14 cellular contexts compared by ENCODE assay signal in the genomic region with DNA sequence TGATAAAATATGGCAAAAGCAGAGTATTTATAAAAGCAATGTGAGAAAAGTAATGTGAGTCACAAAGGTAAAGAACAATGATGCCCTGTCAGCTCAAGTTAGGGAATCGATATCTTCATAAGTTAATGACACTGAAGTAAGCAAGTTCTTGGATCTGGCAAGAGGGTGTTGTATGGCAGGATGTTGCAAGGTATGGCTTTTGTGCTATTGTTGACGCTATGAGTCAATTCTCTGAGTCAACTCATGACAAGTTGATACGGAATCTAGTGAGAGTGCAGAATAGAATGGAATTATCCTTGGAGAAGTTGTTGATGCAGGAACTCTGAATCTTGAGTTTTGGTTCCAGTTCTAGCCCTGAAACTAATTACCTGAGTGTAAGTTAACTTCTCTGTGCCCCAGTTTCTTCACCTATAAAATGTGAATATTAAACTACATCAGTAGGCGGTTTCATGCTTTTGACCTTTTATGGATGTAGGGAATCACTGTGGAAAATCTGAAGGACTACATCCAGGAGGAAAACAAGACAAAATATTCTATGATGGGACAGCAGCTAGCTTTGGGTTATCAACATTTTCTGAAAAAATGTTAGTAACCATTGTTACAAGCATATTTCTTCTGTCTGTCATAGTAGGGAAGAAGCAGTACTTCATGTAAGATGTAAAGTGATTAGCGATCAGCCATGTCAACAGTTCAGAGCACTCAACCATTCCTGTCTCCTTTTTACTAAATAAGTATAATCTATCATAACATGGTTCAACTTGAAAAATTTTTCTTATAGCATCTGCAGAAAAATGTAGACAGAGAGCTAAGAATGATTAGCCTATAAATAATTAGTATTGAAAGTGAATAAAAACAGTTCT.
DNase-seq lines count a peak whose midpoint lies in the region; ATAC-seq, FAIRE-seq and TF ChIP-seq lines count a peak whose summit lies in the region.
"Had no signal": no experiment of that assay in that cellular context is flagged by ENCODE, and none has a peak within 500 bp of the region (broad histone marks: within the 10 kb centered on the region; RNA-seq: fewer than 3 reads in every experiment).

No MANE protein-coding gene starts in this region.

- no peaks in the 10 kb centered on the region for H3K9me3 Mint-ChIP-seq in Calu3 (ENCODE audit: low read depth, unreplicated experiment)
- no peaks in the 10 kb centered on the region for H3K9me3 Mint-ChIP-seq in GM23338

- no peak overlapping the region for H2BK15ac ChIP-seq in mesendoderm (replicated peaks; ENCODE audit: low read depth)

- no peak overlapping the region for H2AFZ ChIP-seq in GM23338

- no peak overlapping the region for H3K56ac ChIP-seq in mesendoderm (ENCODE audit: low read length)

- H3K79me2 ChIP-seq in mesendoderm (ENCODE audit: control insufficient read depth, insufficient read depth, low read length) (no peaks in the 10 kb centered on the region), GM23338 (replicated peaks; ENCODE audit: insufficient read depth) (no peaks in the 10 kb centered on the region)

- H3K9ac ChIP-seq in mesendoderm (ENCODE audit: low read length), result no peak overlapping the region

- H3K36me3 Mint-ChIP-seq in Calu3 (ENCODE audit: insufficient read depth, unreplicated experiment) (peaks cover 13% of the 10 kb centered on the region), GM23338 (ENCODE audit: low read depth) (no peaks in the 10 kb centered on the region)

- H3K4me3 Mint-ChIP-seq in Calu3 (ENCODE audit: low read depth, unreplicated experiment), result peak overlapping the region; percentile 50
- H3K4me3 Mint-ChIP-seq in GM23338, result no peak overlapping the region

- no peak for ATAC-seq in GM23338

- H3K4ac ChIP-seq in mesendoderm (ENCODE audit: low read depth, low read length), result no peak overlapping the region

- H3K4me1 ChIP-seq in mesendoderm (ENCODE audit: control insufficient read depth, low read depth, low read length) (no peaks in the 10 kb centered on the region), GM23338 (ENCODE audit: insufficient read depth) (no peaks in the 10 kb centered on the region)
- H3K4me1 ChIP-seq: esophagus muscularis mucosa, transverse colon had no signal

- CTCF ChIA-PET in Calu3 (lab: Charles Lee), result interaction anchor here (0.6 kb wide), 1 partner anchor 536 kb away, joined by 4 read pairs; no protein-coding TSS in a partner anchor

- peak; percentile 99 for FAIRE-seq in bronchial epithelial cell (lab: Jason Lieb, UNC)

- H3K4me3 ChIP-seq in bronchial epithelial cell (ENCODE audit: low read depth, low read length) (no peak overlapping the region), mesendoderm (ENCODE audit: low read length) (no peak overlapping the region), GM23338 (no peak overlapping the region)
- H3K4me3 ChIP-seq: esophagus muscularis mucosa, transverse colon had no signal

- WGBS in mesendoderm (ENCODE audit: extremely low coverage, insufficient coverage, low lambda C conversion rate), result no CpG with 5 or more reads among the region's 5 CpGs

- H3K27me3 Mint-ChIP-seq in Calu3 (ENCODE audit: unreplicated experiment), result no peaks in the 10 kb centered on the region
- peaks cover 1% of the 10 kb centered on the region for H3K27me3 Mint-ChIP-seq in GM23338 (ENCODE audit: insufficient read depth, low read depth, poor library complexity)

- no peaks in the 10 kb centered on the region for H3K36me3 ChIP-seq in bronchial epithelial cell (ENCODE audit: control insufficient read depth, insufficient read depth, low read length)
- H3K36me3 ChIP-seq in mesendoderm (ENCODE audit: control insufficient read depth, insufficient read depth, low read length), result no peaks in the 10 kb centered on the region
- H3K36me3 ChIP-seq in GM23338 (ENCODE audit: insufficient read depth), result no peaks in the 10 kb centered on the region
- H3K36me3 ChIP-seq: esophagus muscularis mucosa, transverse colon had no signal

- H3K4me2 ChIP-seq in mesendoderm (ENCODE audit: low read length) (no peak overlapping the region), GM23338 (no peak overlapping the region)

- no peak overlapping the region for H3K18ac ChIP-seq in mesendoderm (ENCODE audit: low read length)

- H4K8ac ChIP-seq in mesendoderm (ENCODE audit: low read depth, low read length), result no peak overlapping the region

- H3F3A ChIP-seq in GM23338 (replicated peaks; ENCODE audit: low read depth), result no peaks in the 10 kb centered on the region

- H3K4me1 Mint-ChIP-seq in Calu3 (ENCODE audit: low read depth, unreplicated experiment) (peaks cover 59% of the 10 kb centered on the region), GM23338 (no peaks in the 10 kb centered on the region)

- H3K27ac ChIP-seq in mesendoderm (ENCODE audit: low read depth, low read length) (no peak overlapping the region), GM23338 (ENCODE audit: low read depth) (no peak overlapping the region)
- H3K27ac ChIP-seq: esophagus muscularis mucosa, transverse colon had no signal

- H3K27ac Mint-ChIP-seq in Calu3 (ENCODE audit: unreplicated experiment), result peak overlapping the region; percentile 97
- no peak overlapping the region for H3K27ac Mint-ChIP-seq in GM23338

- no peaks in the 10 kb centered on the region for H4K20me1 ChIP-seq in GM23338 (replicated peaks; ENCODE audit: insufficient read depth)

- H2AK5ac ChIP-seq in mesendoderm (ENCODE audit: low read length), result no peak overlapping the region

- H3K9me2 ChIP-seq in GM23338 (ENCODE audit: insufficient read depth), result no peaks in the 10 kb centered on the region

- intact Hi-C loops in Calu3 (cut with micrococcal nuclease; ENCODE audit: unreplicated experiment) (loop anchor here (5.0 to 10.0 kb wide), 2 partner anchors 169 to 286 kb away; a partner anchor contains a TSS), head of caudate nucleus (cut with DNase I) (no loop called here)

- TF ChIP-seq CTCF in Calu3 (IDR thresholded peaks at IDR 0.05; ENCODE audit: unreplicated experiment) (no peak), bronchial epithelial cell (IDR thresholded peaks at IDR 0.05; ENCODE audit: insufficient read depth, low read length, severe bottlenecking) (no peak), GM23338 (conservative IDR thresholded peaks at IDR 0.05; ENCODE audit: low read depth in 2 of 2) (no peak), GM13976 (IDR thresholded peaks at IDR 0.05; ENCODE audit: borderline replicate concordance, control extremely low read depth, extremely low read depth, insufficient read depth, missing control alignments) (no peak)

- no peak overlapping the region for H2BK120ac ChIP-seq in mesendoderm (ENCODE audit: low read depth, low read length)

- H3K27me3 ChIP-seq in bronchial epithelial cell (ENCODE audit: control insufficient read depth, insufficient read depth, low read length), result no peaks in the 10 kb centered on the region
- no peaks in the 10 kb centered on the region for H3K27me3 ChIP-seq in mesendoderm (ENCODE audit: insufficient read depth, low read length, poor library complexity)
- H3K27me3 ChIP-seq in GM23338 (ENCODE audit: insufficient read depth), result no peaks in the 10 kb centered on the region
- H3K27me3 ChIP-seq: esophagus muscularis mucosa, transverse colon had no signal

- H4K5ac ChIP-seq in mesendoderm (ENCODE audit: low read length), result no peak overlapping the region

- BruUV-seq in Calu3 (replicated peaks; lab: Mats Ljungman, UMichigan), result TSS peak; percentile 77

- no peaks in the 10 kb centered on the region for H3K79me1 ChIP-seq in mesendoderm (ENCODE audit: low read length)

- no peak overlapping the region for H3K23ac ChIP-seq in mesendoderm (ENCODE audit: low read length)

- DNase-seq in Calu3 (peak; percentile 76), M059J (ENCODE audit: low read depth) (peak; percentile 96), bronchial epithelial cell (ENCODE audit: low read depth) (peak; percentile 100), mesendoderm (peak; percentile 57), GM23338 (ENCODE audit: low spot score) (no peak), GM13976 (ENCODE audit: low spot score) (no peak), head of caudate nucleus (no peak), NCI-H1436 treated with DMSO at 0.1 percent for 48 hours (lab: John Stamatoyannopoulos, UW) (no peak)
- DNase-seq: activated CD4-positive, CD25-positive, alpha-beta regulatory T cell treated with anti-CD3 and anti-CD28 coated beads, Interleukin-2, amount 50 U/mL, for 72 hours; activated gamma-delta T cell treated with Interleukin-2 at 50 U/mL for 16 hours; DMS79 treated with DMSO at 0.1 percent for 48 hours; NCI-H1092; transverse colon had no signal

- in situ Hi-C loops in GM13976 (cut with MboI; ENCODE audit: low sequenced_read_pairs, unreplicated experiment), result no loop called here

- no peak overlapping the region for H2BK5ac ChIP-seq in mesendoderm (ENCODE audit: low read length)

TF ChIP-seq in GM23338, 12 proteins besides CTCF, POLR2A, EP300 and RAD21 (continues in another document):
- no peak for TF ChIP-seq CREB1 (CRISPR knock-in tag; IDR thresholded peaks at IDR 0.05; ENCODE audit: low read depth)

Comparison
In these comparisons a context has a peak if more than half of its experiments do, and no peak if none do; other contexts are left out.
1. DNase-seq: peak in Calu3 (single experiment), M059J (single experiment), bronchial epithelial cell (single experiment) and mesendoderm (single experiment); none in GM23338 (single experiment), GM13976 (single experiment), head of caudate nucleus (0 of 42) and NCI-H1436 treated with DMSO at 0.1 percent for 48 hours (single experiment).